ENCODE assay signal across 22 cellular contexts in genomic region chr10:19998482-19998881, GRCh38.
"Had no signal": no experiment of that assay in that cellular context is flagged by ENCODE, and none has a peak within 500 bp of the region (broad histone marks: within the 10 kb centered on the region; RNA-seq: fewer than 3 reads in every experiment).

No MANE protein-coding gene starts in this region.

- H3K36me3 ChIP-seq: adrenal gland, lower lobe of right lung, thyroid gland had no signal

- H3K27me3 ChIP-seq: adrenal gland, ascending aorta, gastroesophageal sphincter, right atrium auricular region, thyroid gland had no signal

- H3K4me3 ChIP-seq: adrenal gland, ascending aorta, gastroesophageal sphincter, lower lobe of right lung, prostate gland, right atrium auricular region, thyroid gland had no signal

- H3K27ac Mint-ChIP-seq: activated CD8-positive, alpha-beta T cell treated with anti-CD3 and anti-CD28 coated beads, Interleukin-2, amount 10 ng/mL, durations not matched to agents 7 days and 5 days; activated naive CD8-positive, alpha-beta T cell; naive thymus-derived CD4-positive, alpha-beta T cell had no signal

- DNase-seq: activated CD4-positive, alpha-beta T cell treated with anti-CD3 and anti-CD28 coated beads for 1 hour; activated CD4-positive, alpha-beta T cell treated with anti-CD3 and anti-CD28 coated beads, Interleukin-2, amount 50 U/mL, for 1 hour; activated CD8-positive, alpha-beta T cell treated with anti-CD3 and anti-CD28 coated beads, Interleukin-2, amount 10 ng/mL, durations not matched to agents 7 days and 5 days; activated gamma-delta T cell treated with Interleukin-2 at 50 U/mL for 16 hours; activated T-cell treated with anti-CD3 and anti-CD28 coated beads, Interleukin-2, amount 50 U/mL, for 1 hour; adrenal gland; central memory CD4-positive, alpha-beta T cell; head of caudate nucleus; islet precursor cell; left cardiac atrium; lower lobe of right lung; naive thymus-derived CD4-positive, alpha-beta T cell; stimulated activated CD4-positive, alpha-beta T cell treated with anti-CD3 and anti-CD28 coated beads, Interleukin-12 subunit alpha, Interleukin-12 subunit beta, amount 100 ng/mL, for 4 hours; stimulated activated CD4-positive, alpha-beta T cell treated with anti-CD3 and anti-CD28 coated beads, Interleukin-4, amount 100 ng/mL, for 4 hours; stimulated activated naive CD8-positive, alpha-beta T cell treated with anti-CD3 and anti-CD28 coated beads, Interleukin-15, Interleukin-2, amounts not matched to agents 100 U/mL and 50 U/mL, for 24 hours; thyroid gland had no signal

- H3K4me3 Mint-ChIP-seq: activated CD8-positive, alpha-beta T cell treated with anti-CD3 and anti-CD28 coated beads, Interleukin-2, amount 10 ng/mL, durations not matched to agents 7 days and 5 days; activated naive CD8-positive, alpha-beta T cell; naive thymus-derived CD4-positive, alpha-beta T cell had no signal

- H3K27me3 Mint-ChIP-seq: activated naive CD8-positive, alpha-beta T cell; naive thymus-derived CD4-positive, alpha-beta T cell had no signal

- H3K27ac ChIP-seq: adrenal gland, ascending aorta, epithelial cell of prostate, gastroesophageal sphincter, lower lobe of right lung, prostate gland, thyroid gland had no signal

- H3K9me3 ChIP-seq: adrenal gland, ascending aorta, gastroesophageal sphincter, lower lobe of right lung, prostate gland, right atrium auricular region, thyroid gland had no signal

- H3K36me3 Mint-ChIP-seq: activated naive CD8-positive, alpha-beta T cell; naive thymus-derived CD4-positive, alpha-beta T cell had no signal

- H3K4me1 ChIP-seq: thyroid gland had no signal

- ATAC-seq: activated CD8-positive, alpha-beta T cell treated with anti-CD3 and anti-CD28 coated beads, Interleukin-2, amount 10 ng/mL, durations not matched to agents 7 days and 5 days; gastroesophageal sphincter; left cardiac atrium; lower lobe of right lung; naive thymus-derived CD4-positive, alpha-beta T cell; stimulated activated naive CD8-positive, alpha-beta T cell treated with anti-CD3 and anti-CD28 coated beads, Interleukin-15, Interleukin-2, amounts not matched to agents 100 U/mL and 50 U/mL, for 24 hours had no signal
